Comparison of ENCODE assay signal across 21 cellular contexts in the genomic region with DNA sequence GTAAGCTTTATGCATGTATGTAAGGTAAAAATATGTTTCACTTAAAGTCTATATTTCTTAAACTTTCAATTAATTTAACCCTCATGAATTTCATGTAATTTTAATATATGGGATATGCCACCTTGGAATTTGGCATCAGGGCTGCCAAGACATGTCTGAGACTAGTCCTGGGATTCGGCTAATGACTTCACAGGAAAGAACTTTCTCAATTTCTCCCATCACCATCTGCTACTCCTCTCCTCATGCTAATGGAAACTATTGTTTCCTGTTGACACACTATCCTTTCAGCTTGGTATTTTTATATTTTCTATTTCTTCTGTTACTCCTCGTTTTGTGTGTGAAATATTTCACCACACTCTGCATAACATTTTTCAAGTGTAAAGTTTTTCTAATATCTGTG.
DNase-seq lines count a peak whose midpoint lies in the region; ATAC-seq and TF ChIP-seq lines count a peak whose summit lies in the region.
"Had no signal": no experiment of that assay in that cellular context is flagged by ENCODE, and none has a peak within 500 bp of the region (broad histone marks: within the 10 kb centered on the region; RNA-seq: fewer than 3 reads in every experiment).

No MANE protein-coding gene starts in this region.

- CTCF ChIA-PET in naive thymus-derived CD4-positive, alpha-beta T cell (lab: Charles Lee): no interaction called here

- H3K4me3 Mint-ChIP-seq in naive thymus-derived CD4-positive, alpha-beta T cell: no peak overlapping the region
- H3K4me3 Mint-ChIP-seq: IgD-negative memory B cell, T-cell had no signal

- DNase-seq in AG20443 (ENCODE audit: low spot score) (peak; percentile 34), GM04504 (ENCODE audit: low read depth) (peak; percentile 27), epithelial cell of esophagus (ENCODE audit: low read depth) (peak; percentile 42), myocyte (ENCODE audit: low read depth) (peak; percentile 28), Right ventricle myocardium inferior (ENCODE audit: missing footprints) (no peak), mesenteric fat pad (ENCODE audit: low spot score) (no peak)
- DNase-seq in naive thymus-derived CD4-positive, alpha-beta T cell: no peak
- DNase-seq: DMS153, DND-41, HCEC 1CT, NCI-H1092, NCI-H1417 treated with DMSO at 0.1 percent for 48 hours, NCI-H187, NCI-H2081 treated with DMSO at 0.1 percent for 48 hours, NCI-H510A, NCI-H69, RPMI8226, SHP77, T-cell had no signal

- no peak for ATAC-seq in Right ventricle myocardium inferior
- ATAC-seq in naive thymus-derived CD4-positive, alpha-beta T cell: no peak
- ATAC-seq: T-cell had no signal

- intact Hi-C loops in Right ventricle myocardium inferior (cut with DNase I): no loop called here
- intact Hi-C loops in naive thymus-derived CD4-positive, alpha-beta T cell (cut with micrococcal nuclease): no loop called here

- no peak overlapping the region for H3K27ac ChIP-seq in naive thymus-derived CD4-positive, alpha-beta T cell (ENCODE audit: low read depth, low read length)
- H3K27ac ChIP-seq: HL-60 had no signal

- no peak for TF ChIP-seq CTCF in epithelial cell of esophagus (IDR thresholded peaks at IDR 0.05; ENCODE audit: insufficient read depth, low read depth, low read length, missing control alignments)

- H3K9me3 Mint-ChIP-seq in naive thymus-derived CD4-positive, alpha-beta T cell: no peaks in the 10 kb centered on the region
- H3K9me3 Mint-ChIP-seq: IgD-negative memory B cell, T-cell had no signal

- peaks cover 0 to 10% (median 4%) of the 10 kb centered on the region in 5 donors for H3K27me3 Mint-ChIP-seq in naive thymus-derived CD4-positive, alpha-beta T cell
- H3K27me3 Mint-ChIP-seq: IgD-negative memory B cell had no signal

- H3K27ac Mint-ChIP-seq in naive thymus-derived CD4-positive, alpha-beta T cell: no peak overlapping the region
- H3K27ac Mint-ChIP-seq: IgD-negative memory B cell, T-cell had no signal

- H3K4me1 ChIP-seq in naive thymus-derived CD4-positive, alpha-beta T cell (ENCODE audit: control insufficient read depth in 2 of 2, insufficient read depth in 2 of 2, low read length in 2 of 2): no peaks in the 10 kb centered on the region

- H3K9me3 ChIP-seq in naive thymus-derived CD4-positive, alpha-beta T cell (ENCODE audit: control insufficient read depth in 2 of 3, low read length in 3 of 3): no peaks in the 10 kb centered on the region

- H3K36me3 ChIP-seq in naive thymus-derived CD4-positive, alpha-beta T cell (ENCODE audit: control insufficient read depth in 2 of 3, insufficient read depth in 3 of 3, low read length in 3 of 3): no peaks in the 10 kb centered on the region

- no peaks in the 10 kb centered on the region for H3K36me3 Mint-ChIP-seq in naive thymus-derived CD4-positive, alpha-beta T cell
- H3K36me3 Mint-ChIP-seq: IgD-negative memory B cell, T-cell had no signal

- H3K4me3 ChIP-seq in epithelial cell of esophagus (ENCODE audit: low read length): no peak overlapping the region
- no peak overlapping the region for H3K4me3 ChIP-seq in naive thymus-derived CD4-positive, alpha-beta T cell (ENCODE audit: low read length)

- no peaks in the 10 kb centered on the region for H3K4me1 Mint-ChIP-seq in naive thymus-derived CD4-positive, alpha-beta T cell
- H3K4me1 Mint-ChIP-seq: IgD-negative memory B cell, T-cell had no signal

- H3K27me3 ChIP-seq in naive thymus-derived CD4-positive, alpha-beta T cell (ENCODE audit: control insufficient read depth in 2 of 2, insufficient read depth in 2 of 2, low read length in 2 of 2): no peaks in the 10 kb centered on the region

- POLR2A ChIA-PET in naive thymus-derived CD4-positive, alpha-beta T cell (lab: Charles Lee): no interaction called here

Comparison
In these comparisons a context has a peak if more than half of its experiments do, and no peak if none do; other contexts are left out.
1. DNase-seq: peak in AG20443 (single experiment), GM04504 (single experiment), epithelial cell of esophagus (single experiment) and myocyte (single experiment); none in Right ventricle myocardium inferior (single experiment), mesenteric fat pad (single experiment) and naive thymus-derived CD4-positive, alpha-beta T cell (0 of 9).